Comparison of ENCODE assay signal across 25 cellular contexts in genomic region chr2:111647359-111647758, GRCh38.
"Had no signal": no experiment of that assay in that cellular context is flagged by ENCODE, and none has a peak within 500 bp of the region (broad histone marks: within the 10 kb centered on the region; RNA-seq: fewer than 3 reads in every experiment).

No MANE protein-coding gene starts in this region.

- H3K4me1 ChIP-seq: colonic mucosa, esophagus muscularis mucosa, gastrocnemius medialis, gastroesophageal sphincter had no signal

- H3K36me3 ChIP-seq: colonic mucosa, esophagus muscularis mucosa, esophagus squamous epithelium, gastrocnemius medialis, gastroesophageal sphincter, heart right ventricle had no signal

- DNase-seq: colonic mucosa; cortex of kidney; dermis blood vessel endothelial cell; dorsolateral prefrontal cortex; effector CD4-positive, alpha-beta T cell; effector CD8-positive, alpha-beta T cell; effector memory CD4-positive, alpha-beta T cell; effector memory CD8-positive, alpha-beta T cell; endodermal cell; erythroblast; esophagus squamous epithelium; foreskin fibroblast; foreskin keratinocyte; foreskin melanocyte; gastrocnemius medialis; glutamatergic neuron; head of caudate nucleus; heart right ventricle had no signal

- H3K4me3 ChIP-seq: colonic mucosa, coronary artery, dorsolateral prefrontal cortex, esophagus muscularis mucosa, esophagus squamous epithelium, gastroesophageal sphincter, heart right ventricle had no signal

- H3K9me3 ChIP-seq: colonic mucosa, gastrocnemius medialis had no signal

- ATAC-seq: effector memory CD8-positive, alpha-beta T cell; esophagus mucosa; foreskin keratinocyte; gastrocnemius medialis; gastroesophageal sphincter; heart right ventricle had no signal

- H3K27me3 ChIP-seq: colonic mucosa, dorsolateral prefrontal cortex, esophagus muscularis mucosa, esophagus squamous epithelium, foreskin keratinocyte, gastrocnemius medialis, gastroesophageal sphincter, heart right ventricle had no signal

- H3K27ac ChIP-seq: colonic mucosa, coronary artery, dorsolateral prefrontal cortex, epithelial cell of prostate, esophagus muscularis mucosa, esophagus squamous epithelium, foreskin keratinocyte, gastrocnemius medialis, gastroesophageal sphincter, heart right ventricle had no signal

- FAIRE-seq: endometrium, endothelial cell of umbilical vein had no signal
